ENCODE assay signal across 18 cellular contexts in genomic region chr1:41653574-41653973, GRCh38.
DNase-seq lines count a peak whose midpoint lies in the region; ATAC-seq and TF ChIP-seq lines count a peak whose summit lies in the region.
"Had no signal": no experiment of that assay in that cellular context is flagged by ENCODE, and none has a peak within 500 bp of the region (broad histone marks: within the 10 kb centered on the region; RNA-seq: fewer than 3 reads in every experiment).

No MANE protein-coding gene starts in this region.

- ATAC-seq in activated naive CD8-positive, alpha-beta T cell treated with anti-CD3 and anti-CD28 coated beads, Interleukin-2, amount 50 U/mL, for 24 hours, result peak; percentile 22
- no peak for ATAC-seq in GM23338

- peaks cover 63% of the 10 kb centered on the region for H3K36me3 Mint-ChIP-seq in activated naive CD8-positive, alpha-beta T cell treated with anti-CD3 and anti-CD28 coated beads, Interleukin-2, amount 50 U/mL, for 24 hours (ENCODE audit: low read depth)
- H3K36me3 Mint-ChIP-seq in activated naive CD8-positive, alpha-beta T cell treated with anti-CD3 and anti-CD28 coated beads for 36 hours, result peaks cover 62% of the 10 kb centered on the region
- peaks cover 64% of the 10 kb centered on the region for H3K36me3 Mint-ChIP-seq in activated T-helper 1 cell treated with anti-CD3 and anti-CD28 coated beads, Interleukin-12 subunit alpha, Interleukin-12 subunit beta, Interleukin-2, Interleukin-4 antibody, amounts not matched to agents 30 ng/mL and 10 ng/mL and 1 ng/mL, durations not matched to agents 14 hours and 24 hours and 36 hours (ENCODE audit: low read depth)
- no peaks in the 10 kb centered on the region for H3K36me3 Mint-ChIP-seq in GM23338 (ENCODE audit: low read depth)

- DNase-seq in activated naive CD8-positive, alpha-beta T cell treated with anti-CD3 and anti-CD28 coated beads, Interleukin-2, amount 50 U/mL, for 24 hours, result no peak
- DNase-seq in activated naive CD8-positive, alpha-beta T cell treated with anti-CD3 and anti-CD28 coated beads for 36 hours, result no peak
- DNase-seq in NAMALWA (ENCODE audit: low spot score) (peak; percentile 50), NCI-H510A treated with DMSO at 0.1 percent for 48 hours (lab: John Stamatoyannopoulos, UW) (no peak), GM23338 (ENCODE audit: low spot score) (no peak), caudate nucleus (lab: John Stamatoyannopoulos, UW) (no peak)
- DNase-seq in activated T-helper 1 cell treated with anti-CD3 and anti-CD28 coated beads, Interleukin-12 subunit alpha, Interleukin-12 subunit beta, Interleukin-2, Interleukin-4 antibody, amounts not matched to agents 30 ng/mL and 10 ng/mL and 1 ng/mL, durations not matched to agents 14 hours and 24 hours and 36 hours (ENCODE audit: low spot score), result no peak
- DNase-seq: activated CD4-positive, alpha-beta T cell treated with anti-CD3 and anti-CD28 coated beads for 4 hours; activated gamma-delta T cell; anterior cingulate cortex; glutamatergic neuron; GM23248; mammary epithelial cell; NCI-H1436; SHP77 treated with DMSO at 0.1 percent for 48 hours; uterus had no signal

- no peaks in the 10 kb centered on the region for H3K36me3 ChIP-seq in GM23338 (ENCODE audit: insufficient read depth)
- H3K36me3 ChIP-seq: neutrophil, prostate gland, uterus had no signal

- intact Hi-C loops in activated T-helper 1 cell treated with anti-CD3 and anti-CD28 coated beads, Interleukin-12 subunit alpha, Interleukin-12 subunit beta, Interleukin-2, Interleukin-4 antibody, amounts not matched to agents 30 ng/mL and 10 ng/mL and 1 ng/mL, durations not matched to agents 14 hours and 24 hours and 36 hours (cut with micrococcal nuclease), result no loop called here

- no peak overlapping the region for H3K27ac ChIP-seq in GM23338 (ENCODE audit: low read depth)
- H3K27ac ChIP-seq in caudate nucleus (ENCODE audit: low read depth, low read length), result no peak overlapping the region
- H3K27ac ChIP-seq: GM23248, neutrophil, prostate gland, uterus had no signal

- H3K4me1 Mint-ChIP-seq in activated naive CD8-positive, alpha-beta T cell treated with anti-CD3 and anti-CD28 coated beads, Interleukin-2, amount 50 U/mL, for 24 hours, result peaks cover 96% of the 10 kb centered on the region
- H3K4me1 Mint-ChIP-seq in activated naive CD8-positive, alpha-beta T cell treated with anti-CD3 and anti-CD28 coated beads for 36 hours, result peaks cover 73% of the 10 kb centered on the region
- peaks cover 91% of the 10 kb centered on the region for H3K4me1 Mint-ChIP-seq in activated T-helper 1 cell treated with anti-CD3 and anti-CD28 coated beads, Interleukin-12 subunit alpha, Interleukin-12 subunit beta, Interleukin-2, Interleukin-4 antibody, amounts not matched to agents 30 ng/mL and 10 ng/mL and 1 ng/mL, durations not matched to agents 14 hours and 24 hours and 36 hours (ENCODE audit: low read depth)
- H3K4me1 Mint-ChIP-seq in GM23338, result peaks cover 25% of the 10 kb centered on the region

- peaks cover 8% of the 10 kb centered on the region; the same call in 1 of the 2 replicates for H3K9me2 ChIP-seq in GM23338 (ENCODE audit: insufficient read depth)

- H3K27me3 ChIP-seq in GM23338 (ENCODE audit: insufficient read depth), result no peaks in the 10 kb centered on the region
- H3K27me3 ChIP-seq: neutrophil, uterus had no signal

- TF ChIP-seq CTCF in GM23338 (conservative IDR thresholded peaks at IDR 0.05; ENCODE audit: low read depth in 2 of 2), result no peak

- peaks cover 14% of the 10 kb centered on the region; the same call in 1 of the 2 replicates for H3K4me1 ChIP-seq in GM23338 (ENCODE audit: insufficient read depth)
- H3K4me1 ChIP-seq: prostate gland, uterus had no signal

- no peak overlapping the region for H2AFZ ChIP-seq in GM23338
- H2AFZ ChIP-seq: GM23248 had no signal

- H3K79me2 ChIP-seq in GM23338 (replicated peaks; ENCODE audit: insufficient read depth), result no peaks in the 10 kb centered on the region

- no peaks in the 10 kb centered on the region for H3K27me3 Mint-ChIP-seq in activated naive CD8-positive, alpha-beta T cell treated with anti-CD3 and anti-CD28 coated beads, Interleukin-2, amount 50 U/mL, for 24 hours
- no peaks in the 10 kb centered on the region for H3K27me3 Mint-ChIP-seq in activated naive CD8-positive, alpha-beta T cell treated with anti-CD3 and anti-CD28 coated beads for 36 hours
- H3K27me3 Mint-ChIP-seq in activated T-helper 1 cell treated with anti-CD3 and anti-CD28 coated beads, Interleukin-12 subunit alpha, Interleukin-12 subunit beta, Interleukin-2, Interleukin-4 antibody, amounts not matched to agents 30 ng/mL and 10 ng/mL and 1 ng/mL, durations not matched to agents 14 hours and 24 hours and 36 hours (ENCODE audit: insufficient read depth), result no peaks in the 10 kb centered on the region
- H3K27me3 Mint-ChIP-seq in GM23338 (ENCODE audit: insufficient read depth, low read depth, poor library complexity), result peaks cover 2% of the 10 kb centered on the region

- H3K27ac Mint-ChIP-seq in activated naive CD8-positive, alpha-beta T cell treated with anti-CD3 and anti-CD28 coated beads, Interleukin-2, amount 50 U/mL, for 24 hours, result peak overlapping the region; percentile 22
- no peak overlapping the region for H3K27ac Mint-ChIP-seq in activated naive CD8-positive, alpha-beta T cell treated with anti-CD3 and anti-CD28 coated beads for 36 hours
- H3K27ac Mint-ChIP-seq in activated T-helper 1 cell treated with anti-CD3 and anti-CD28 coated beads, Interleukin-12 subunit alpha, Interleukin-12 subunit beta, Interleukin-2, Interleukin-4 antibody, amounts not matched to agents 30 ng/mL and 10 ng/mL and 1 ng/mL, durations not matched to agents 14 hours and 24 hours and 36 hours, result peak overlapping the region; percentile 23
- no peak overlapping the region for H3K27ac Mint-ChIP-seq in GM23338

- H3K4me3 Mint-ChIP-seq in activated naive CD8-positive, alpha-beta T cell treated with anti-CD3 and anti-CD28 coated beads, Interleukin-2, amount 50 U/mL, for 24 hours, result no peak overlapping the region
- no peak overlapping the region for H3K4me3 Mint-ChIP-seq in activated naive CD8-positive, alpha-beta T cell treated with anti-CD3 and anti-CD28 coated beads for 36 hours
- H3K4me3 Mint-ChIP-seq in activated T-helper 1 cell treated with anti-CD3 and anti-CD28 coated beads, Interleukin-12 subunit alpha, Interleukin-12 subunit beta, Interleukin-2, Interleukin-4 antibody, amounts not matched to agents 30 ng/mL and 10 ng/mL and 1 ng/mL, durations not matched to agents 14 hours and 24 hours and 36 hours, result no peak overlapping the region
- no peak overlapping the region for H3K4me3 Mint-ChIP-seq in GM23338

- H4K20me1 ChIP-seq in GM23338 (replicated peaks; ENCODE audit: insufficient read depth), result no peaks in the 10 kb centered on the region

- H3K4me2 ChIP-seq in GM23338, result no peak overlapping the region

- no peak overlapping the region for H3K4me3 ChIP-seq in GM23338
- H3K4me3 ChIP-seq: GM23248, prostate gland, uterus had no signal

- H3F3A ChIP-seq in GM23338 (replicated peaks; ENCODE audit: low read depth), result no peaks in the 10 kb centered on the region

- no peaks in the 10 kb centered on the region for H3K9me3 Mint-ChIP-seq in activated naive CD8-positive, alpha-beta T cell treated with anti-CD3 and anti-CD28 coated beads, Interleukin-2, amount 50 U/mL, for 24 hours
- H3K9me3 Mint-ChIP-seq in activated naive CD8-positive, alpha-beta T cell treated with anti-CD3 and anti-CD28 coated beads for 36 hours, result no peaks in the 10 kb centered on the region
- H3K9me3 Mint-ChIP-seq in activated T-helper 1 cell treated with anti-CD3 and anti-CD28 coated beads, Interleukin-12 subunit alpha, Interleukin-12 subunit beta, Interleukin-2, Interleukin-4 antibody, amounts not matched to agents 30 ng/mL and 10 ng/mL and 1 ng/mL, durations not matched to agents 14 hours and 24 hours and 36 hours, result no peaks in the 10 kb centered on the region
- no peaks in the 10 kb centered on the region for H3K9me3 Mint-ChIP-seq in GM23338

TF ChIP-seq in GM23338, 12 proteins besides CTCF, POLR2A, EP300 and RAD21 (continues in another document):
- no peak for TF ChIP-seq NANOG (IDR thresholded peaks at IDR 0.05; ENCODE audit: borderline replicate concordance)

Comparison
In these comparisons a context has a peak if more than half of its experiments do, and no peak if none do; other contexts are left out.
1. H3K27ac Mint-ChIP-seq: peak in activated naive CD8-positive, alpha-beta T cell treated with anti-CD3 and anti-CD28 coated beads, Interleukin-2, amount 50 U/mL, for 24 hours (single experiment) and activated T-helper 1 cell treated with anti-CD3 and anti-CD28 coated beads, Interleukin-12 subunit alpha, Interleukin-12 subunit beta, Interleukin-2, Interleukin-4 antibody, amounts not matched to agents 30 ng/mL and 10 ng/mL and 1 ng/mL, durations not matched to agents 14 hours and 24 hours and 36 hours (single experiment); none in activated naive CD8-positive, alpha-beta T cell treated with anti-CD3 and anti-CD28 coated beads for 36 hours (single experiment) and GM23338 (single experiment).